In the genomic region with DNA sequence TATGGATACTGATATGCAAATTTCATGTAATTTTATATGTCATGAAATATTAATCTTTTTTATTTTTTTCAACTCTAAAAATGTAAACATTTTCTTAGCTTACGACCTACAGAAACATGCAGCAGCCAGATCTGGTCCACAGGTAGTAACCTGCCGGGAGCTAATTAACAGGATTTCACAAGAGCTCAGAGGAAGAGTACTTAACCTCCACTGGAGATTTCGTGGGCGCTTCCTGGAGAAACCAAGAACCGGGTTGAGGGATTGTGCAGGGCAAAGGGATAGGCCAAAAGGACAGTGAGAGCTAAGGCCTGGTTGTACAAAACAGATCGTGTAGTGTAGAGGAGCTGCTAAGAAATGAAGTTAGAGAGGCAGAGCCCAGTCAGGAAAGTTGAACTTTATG, we compare ENCODE assay signal across 27 cellular contexts.
DNase-seq lines count a peak whose midpoint lies in the region; ATAC-seq, FAIRE-seq and TF ChIP-seq lines count a peak whose summit lies in the region.
"Had no signal": no experiment of that assay in that cellular context is flagged by ENCODE, and none has a peak within 500 bp of the region (broad histone marks: within the 10 kb centered on the region; RNA-seq: fewer than 3 reads in every experiment).

No MANE protein-coding gene starts in this region.

- H3K4me3 ChIP-seq in mammary epithelial cell (replicated peaks in 1 of 3; ENCODE audit: insufficient read depth in 1 of 3, low read depth in 2 of 3, low read length in 3 of 3) (no peak overlapping the region), mesendoderm (ENCODE audit: low read length) (no peak overlapping the region), kidney (ENCODE audit: low read length in 2 of 2) (no peak overlapping the region)
- H3K4me3 ChIP-seq: GM12878, PC-9, SJSA1 had no signal

- no peak overlapping the region for H3K4me3 Mint-ChIP-seq in stimulated activated naive B cell treated with anti-CD40 and anti-IgM and Interleukin-4, amounts not matched to agents 10 μg/mL and 1 μg/mL and 100 μg/mL, for 72 hours
- H3K4me3 Mint-ChIP-seq: CD8-positive, alpha-beta T cell had no signal

- no peaks in the 10 kb centered on the region for H3K9me3 Mint-ChIP-seq in stimulated activated naive B cell treated with anti-CD40 and anti-IgM and Interleukin-4, amounts not matched to agents 10 μg/mL and 1 μg/mL and 100 μg/mL, for 72 hours
- H3K9me3 Mint-ChIP-seq: CD8-positive, alpha-beta T cell had no signal

- H2BK15ac ChIP-seq in mesendoderm (replicated peaks; ENCODE audit: low read depth), result no peak overlapping the region

- no peaks in the 10 kb centered on the region for H3K36me3 Mint-ChIP-seq in stimulated activated naive B cell treated with anti-CD40 and anti-IgM and Interleukin-4, amounts not matched to agents 10 μg/mL and 1 μg/mL and 100 μg/mL, for 72 hours
- H3K36me3 Mint-ChIP-seq: CD8-positive, alpha-beta T cell had no signal

- H3K79me1 ChIP-seq in mesendoderm (ENCODE audit: low read length), result no peaks in the 10 kb centered on the region

- no peaks in the 10 kb centered on the region for H3K36me3 ChIP-seq in mammary epithelial cell (ENCODE audit: insufficient read depth, low read length)
- H3K36me3 ChIP-seq in mesendoderm (ENCODE audit: control insufficient read depth, insufficient read depth, low read length), result no peaks in the 10 kb centered on the region
- H3K36me3 ChIP-seq in kidney (ENCODE audit: control insufficient read depth in 1 of 2, insufficient read depth in 2 of 2, low read length in 2 of 2), result no peaks in the 10 kb centered on the region
- H3K36me3 ChIP-seq: SJSA1 had no signal

- no peak overlapping the region for H3K27ac Mint-ChIP-seq in stimulated activated naive B cell treated with anti-CD40 and anti-IgM and Interleukin-4, amounts not matched to agents 10 μg/mL and 1 μg/mL and 100 μg/mL, for 72 hours
- H3K27ac Mint-ChIP-seq: CD8-positive, alpha-beta T cell had no signal

- H4K8ac ChIP-seq in mesendoderm (ENCODE audit: low read depth, low read length), result no peak overlapping the region

- H3K23ac ChIP-seq in mesendoderm (ENCODE audit: low read length), result no peak overlapping the region

- no peak overlapping the region for H2BK5ac ChIP-seq in mesendoderm (ENCODE audit: low read length)

- no peak overlapping the region for H3K4ac ChIP-seq in mesendoderm (ENCODE audit: low read depth, low read length)

- H4K5ac ChIP-seq in mesendoderm (ENCODE audit: low read length), result no peak overlapping the region

- CTCF ChIA-PET in mammary epithelial cell (lab: Charles Lee; ENCODE audit: low non-redundant PET), result interaction anchor here (0.5 to 0.7 kb wide), 3 partner anchors 45 to 574 kb away, joined by 3 to 4 read pairs (median 3); no protein-coding TSS in a partner anchor

- FAIRE-seq in kidney (lab: Jason Lieb, UNC), result no peak
- FAIRE-seq: GM12878, H1 had no signal

- DNase-seq in mammary epithelial cell, result peak; percentile 28
- no peak for DNase-seq in mesendoderm
- peak; percentile 50 for DNase-seq in ureter (ENCODE audit: low spot score)
- DNase-seq in kidney, result no peak
- DNase-seq in stimulated activated naive B cell treated with anti-CD40 and anti-IgM and Interleukin-4, amounts not matched to agents 10 μg/mL and 1 μg/mL and 100 μg/mL, for 72 hours, result no peak
- DNase-seq in stimulated activated CD4-positive, alpha-beta T cell treated with anti-CD3 and anti-CD28 coated beads, Interleukin-4, amount 100 ng/mL, for 4 hours, result no peak
- DNase-seq: CD8-positive, alpha-beta T cell; DMS 273 treated with DMSO at 0.1 percent for 48 hours; DMS79; EL; GDM1; NCI-H1092 treated with DMSO at 0.1 percent for 48 hours; NCI-H1436 treated with DMSO at 0.1 percent for 48 hours; NCI-H1930; NCI-H2107; NCI-H446 treated with DMSO at 0.1 percent for 48 hours; NCI-H526; NCI-H82; NK-92 treated with Interleukin-12 subunit alpha and Interleukin-12 subunit beta, amount 100 ng/mL, for 24 hours; PC-9 had no signal

- H3K9ac ChIP-seq in mammary epithelial cell (ENCODE audit: insufficient read depth, low read length) (no peak overlapping the region), mesendoderm (ENCODE audit: low read length) (no peak overlapping the region), kidney (ENCODE audit: low read length in 2 of 2) (no peak overlapping the region)

- peak overlapping the region; percentile 38 for H3K4me2 ChIP-seq in mammary epithelial cell (ENCODE audit: insufficient read depth, low read depth, low read length)
- no peak overlapping the region for H3K4me2 ChIP-seq in mesendoderm (ENCODE audit: low read length)
- H3K4me2 ChIP-seq: PC-9 had no signal

- H3K79me2 ChIP-seq in mammary epithelial cell (ENCODE audit: insufficient read depth, low read length) (no peaks in the 10 kb centered on the region), mesendoderm (ENCODE audit: control insufficient read depth, insufficient read depth, low read length) (no peaks in the 10 kb centered on the region)

- H3K18ac ChIP-seq in mesendoderm (ENCODE audit: low read length), result no peak overlapping the region

- no TSS peak for BruUV-seq in mammary epithelial cell (replicated peaks; lab: Mats Ljungman, UMichigan)

- no peak overlapping the region for H2BK120ac ChIP-seq in mesendoderm (ENCODE audit: low read depth, low read length)

- peak; percentile 59 for ATAC-seq in esophagus mucosa
- no peak for ATAC-seq in stimulated activated naive B cell treated with anti-CD40 and anti-IgM and Interleukin-4, amounts not matched to agents 10 μg/mL and 1 μg/mL and 100 μg/mL, for 72 hours (replicated peaks)
- ATAC-seq: CD8-positive, alpha-beta T cell; GM12878; Right ventricle myocardium inferior had no signal

- intact Hi-C loops in mammary epithelial cell (cut with micrococcal nuclease) (loop anchor here (10.0 kb wide), 1 partner anchor 810 kb away; no protein-coding TSS in a partner anchor), kidney (cut with DNase I) (no loop called here)

- H3K4me1 Mint-ChIP-seq in stimulated activated naive B cell treated with anti-CD40 and anti-IgM and Interleukin-4, amounts not matched to agents 10 μg/mL and 1 μg/mL and 100 μg/mL, for 72 hours, result no peaks in the 10 kb centered on the region

- no peaks in the 10 kb centered on the region for H3K9me3 ChIP-seq in mammary epithelial cell (replicated peaks; ENCODE audit: insufficient read depth, low read length)
- no peaks in the 10 kb centered on the region for H3K9me3 ChIP-seq in kidney (ENCODE audit: control insufficient read depth in 1 of 2, low read length in 2 of 2)
- H3K9me3 ChIP-seq: SJSA1 had no signal

- WGBS in mammary epithelial cell (ENCODE audit: low coverage, missing lambda C conversion rate), result 12% methylated on average over 6 of the region's 6 CpGs
- no CpG with 5 or more reads among the region's 6 CpGs for WGBS in mesendoderm (ENCODE audit: extremely low coverage, insufficient coverage, low lambda C conversion rate)

- dilution Hi-C loops in mammary epithelial cell (cut with HindIII; ENCODE audit: low sequenced_read_pairs), result no loop called here

- H4K20me1 ChIP-seq in mammary epithelial cell (ENCODE audit: insufficient read depth, low read length), result no peaks in the 10 kb centered on the region

- in situ Hi-C loops in mammary epithelial cell (cut with MboI; ENCODE audit: low sequenced_read_pairs in 2 of 2), result no loop called here

- H3K4me1 ChIP-seq in mammary epithelial cell (ENCODE audit: insufficient read depth, low read length) (peaks cover 10% of the 10 kb centered on the region), mesendoderm (ENCODE audit: control insufficient read depth, low read depth, low read length) (peaks cover 2% of the 10 kb centered on the region), kidney (ENCODE audit: control insufficient read depth in 1 of 2, insufficient read depth in 1 of 2, low read depth in 1 of 2, low read length in 2 of 2) (peaks cover 0 to 8% of the 10 kb centered on the region in 2 donors)

- no peak for TF ChIP-seq CTCF in mammary epithelial cell (conservative IDR thresholded peaks at IDR 0.05 in 1 of 2, IDR thresholded peaks at IDR 0.05 in 1 of 2; ENCODE audit: extremely low read depth in 1 of 2, insufficient read depth in 1 of 2, low read depth in 1 of 2, low read length in 2 of 2)
- no peak for TF ChIP-seq CTCF in kidney (IDR thresholded peaks at IDR 0.05; ENCODE audit: borderline replicate concordance, extremely low read depth, insufficient read depth)

- peak overlapping the region; percentile 76 for H2AFZ ChIP-seq in mammary epithelial cell (ENCODE audit: low read depth, low read length)
- H2AFZ ChIP-seq: PC-9 had no signal

- H3K27me3 Mint-ChIP-seq in stimulated activated naive B cell treated with anti-CD40 and anti-IgM and Interleukin-4, amounts not matched to agents 10 μg/mL and 1 μg/mL and 100 μg/mL, for 72 hours, result no peaks in the 10 kb centered on the region

- H3K27me3 ChIP-seq in mammary epithelial cell (ENCODE audit: insufficient read depth, low read length) (no peaks in the 10 kb centered on the region), mesendoderm (ENCODE audit: insufficient read depth, low read length, poor library complexity) (no peaks in the 10 kb centered on the region)
- H3K27me3 ChIP-seq: SJSA1 had no signal

- peak overlapping the region; percentile 17 for H3K56ac ChIP-seq in mesendoderm (ENCODE audit: low read length)

- H2AK5ac ChIP-seq in mesendoderm (ENCODE audit: low read length), result no peak overlapping the region

- H3K27ac ChIP-seq in mammary epithelial cell (ENCODE audit: insufficient read depth, low read depth, low read length), result no peak overlapping the region
- no peak overlapping the region for H3K27ac ChIP-seq in mesendoderm (ENCODE audit: low read depth, low read length)
- H3K27ac ChIP-seq in kidney (ENCODE audit: low read depth in 2 of 2, low read length in 2 of 2), result no peak overlapping the region
- H3K27ac ChIP-seq: C4-2B, HL-60, PC-9, SJSA1 had no signal

Comparison
In these comparisons a context has a peak if more than half of its experiments do, and no peak if none do; other contexts are left out.
1. DNase-seq: peak in mammary epithelial cell (single experiment) and ureter (single experiment); none in mesendoderm (single experiment), kidney (single experiment), stimulated activated naive B cell treated with anti-CD40 and anti-IgM and Interleukin-4, amounts not matched to agents 10 μg/mL and 1 μg/mL and 100 μg/mL, for 72 hours (single experiment) and stimulated activated CD4-positive, alpha-beta T cell treated with anti-CD3 and anti-CD28 coated beads, Interleukin-4, amount 100 ng/mL, for 4 hours (0 of 2).